ENCODE assay signal across 1 cellular context in the genomic region with DNA sequence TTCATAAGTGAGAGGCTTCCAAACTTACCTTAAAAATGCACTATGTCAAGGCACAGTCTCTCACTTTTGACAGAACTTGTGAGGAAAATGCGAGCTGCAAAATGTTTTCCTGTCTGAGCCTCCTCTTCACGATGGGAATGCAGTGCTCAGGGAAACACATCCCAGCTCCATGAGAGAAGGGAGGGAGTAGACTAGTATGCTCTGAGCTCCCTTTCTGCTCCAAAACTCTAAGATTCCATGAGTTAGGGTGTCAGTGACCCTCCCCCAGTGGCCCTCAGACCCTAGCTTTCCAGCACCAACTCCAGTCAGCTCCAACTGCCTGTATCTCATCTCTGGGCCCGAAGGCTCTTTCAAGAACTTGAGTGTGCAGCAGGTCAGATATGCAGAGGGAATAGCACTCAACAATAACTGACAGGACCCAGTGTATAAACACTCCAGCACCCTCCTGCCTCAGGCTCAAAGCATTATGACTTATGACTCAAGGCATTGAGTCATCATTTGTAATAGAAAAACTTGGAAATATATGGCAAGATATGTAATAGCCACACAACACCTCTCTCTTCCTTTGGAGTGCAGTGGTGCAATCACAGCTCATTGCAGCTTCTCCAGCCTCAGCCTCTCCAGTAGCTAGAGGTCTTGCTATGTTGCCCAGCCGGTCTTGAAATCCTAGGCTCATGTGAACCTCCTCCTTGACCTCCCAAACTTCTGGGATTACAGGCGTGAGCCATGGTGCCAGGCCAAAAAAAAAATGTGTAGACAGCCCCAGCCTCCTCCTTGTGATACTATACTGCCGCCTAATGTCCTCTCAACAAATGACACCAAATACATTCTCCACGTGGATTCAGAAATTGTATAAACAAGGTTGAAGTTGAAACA.
TF ChIP-seq lines count a peak whose summit lies in the region.

No MANE protein-coding gene starts in this region.

TF ChIP-seq in K562, 482 proteins besides CTCF, POLR2A, EP300 and RAD21:
- TF ChIP-seq EWSR1 (IDR thresholded peaks at IDR 0.05; ENCODE audit: borderline replicate concordance, low read depth, partially characterized antibody) (no peak), FOSL1 (tag; conservative IDR thresholded peaks at IDR 0.05) (peak; percentile 89), SMC3 (conservative IDR thresholded peaks at IDR 0.05; ENCODE audit: insufficient read depth, low read depth, low read length) (peak; percentile 59; the same call in 1 of the 2 replicates), ZNF384 (IDR thresholded peaks at IDR 0.05; ENCODE audit: low read depth, low read length) (peak; percentile 81), MYC (IDR thresholded peaks at IDR 0.05; ENCODE audit: low read depth, low read length) (peak; percentile 58), MYC (CRISPR knock-in tag; IDR thresholded peaks at IDR 0.05; ENCODE audit: borderline replicate concordance, low read depth) (no peak), ATF3 (IDR thresholded peaks at IDR 0.05) (peak; percentile 59; the same call in 1 of the 2 replicates), ATF3 (CRISPR knock-in tag; conservative IDR thresholded peaks at IDR 0.05) (no peak), L3MBTL2 (IDR thresholded peaks at IDR 0.05) (0 out of 2 replicates have a peak, but pooled peaks have one; percentile 14), CEBPG (CRISPR knock-in tag; IDR thresholded peaks at IDR 0.05) (no peak), CEBPG (tag; conservative IDR thresholded peaks at IDR 0.05 in 1 of 2, IDR thresholded peaks at IDR 0.05 in 1 of 2) (peak in 1 of 2 experiments; percentile 58; a peak in 2 of 4 replicates), JUN (IDR thresholded peaks at IDR 0.05; ENCODE audit: borderline replicate concordance, low read depth, low read length) (peak; percentile 4; the same call in 1 of the 2 replicates), JUN (CRISPR knock-in tag; IDR thresholded peaks at IDR 0.05; ENCODE audit: borderline replicate concordance) (no peak), FOXK2 (conservative IDR thresholded peaks at IDR 0.05 in 1 of 2, IDR thresholded peaks at IDR 0.05 in 1 of 2; ENCODE audit: low read depth in 2 of 2) (peak; percentile 95 to 96; a peak in 3 of 4 replicates), ZNF140 (CRISPR knock-in tag; IDR thresholded peaks at IDR 0.05) (no peak)
- TF ChIP-seq, protein P1, sequence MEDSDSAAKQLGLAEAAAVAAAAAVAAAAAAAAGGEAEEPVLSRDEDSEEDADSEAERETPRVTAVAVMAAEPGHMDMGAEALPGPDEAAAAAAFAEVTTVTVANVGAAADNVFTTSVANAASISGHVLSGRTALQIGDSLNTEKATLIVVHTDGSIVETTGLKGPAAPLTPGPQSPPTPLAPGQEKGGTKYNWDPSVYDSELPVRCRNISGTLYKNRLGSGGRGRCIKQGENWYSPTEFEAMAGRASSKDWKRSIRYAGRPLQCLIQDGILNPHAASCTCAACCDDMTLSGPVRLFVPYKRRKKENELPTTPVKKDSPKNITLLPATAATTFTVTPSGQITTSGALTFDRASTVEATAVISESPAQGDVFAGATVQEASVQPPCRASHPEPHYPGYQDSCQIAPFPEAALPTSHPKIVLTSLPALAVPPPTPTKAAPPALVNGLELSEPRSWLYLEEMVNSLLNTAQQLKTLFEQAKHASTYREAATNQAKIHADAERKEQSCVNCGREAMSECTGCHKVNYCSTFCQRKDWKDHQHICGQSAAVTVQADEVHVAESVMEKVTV (CRISPR knock-in tag; IDR thresholded peaks at IDR 0.05) = peak; percentile 18; the same call in 1 of the 2 replicates
- TF ChIP-seq, protein P2, sequence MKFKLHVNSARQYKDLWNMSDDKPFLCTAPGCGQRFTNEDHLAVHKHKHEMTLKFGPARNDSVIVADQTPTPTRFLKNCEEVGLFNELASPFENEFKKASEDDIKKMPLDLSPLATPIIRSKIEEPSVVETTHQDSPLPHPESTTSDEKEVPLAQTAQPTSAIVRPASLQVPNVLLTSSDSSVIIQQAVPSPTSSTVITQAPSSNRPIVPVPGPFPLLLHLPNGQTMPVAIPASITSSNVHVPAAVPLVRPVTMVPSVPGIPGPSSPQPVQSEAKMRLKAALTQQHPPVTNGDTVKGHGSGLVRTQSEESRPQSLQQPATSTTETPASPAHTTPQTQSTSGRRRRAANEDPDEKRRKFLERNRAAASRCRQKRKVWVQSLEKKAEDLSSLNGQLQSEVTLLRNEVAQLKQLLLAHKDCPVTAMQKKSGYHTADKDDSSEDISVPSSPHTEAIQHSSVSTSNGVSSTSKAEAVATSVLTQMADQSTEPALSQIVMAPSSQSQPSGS (CRISPR knock-in tag; IDR thresholded peaks at IDR 0.05) = no peak
- TF ChIP-seq, protein P3, sequence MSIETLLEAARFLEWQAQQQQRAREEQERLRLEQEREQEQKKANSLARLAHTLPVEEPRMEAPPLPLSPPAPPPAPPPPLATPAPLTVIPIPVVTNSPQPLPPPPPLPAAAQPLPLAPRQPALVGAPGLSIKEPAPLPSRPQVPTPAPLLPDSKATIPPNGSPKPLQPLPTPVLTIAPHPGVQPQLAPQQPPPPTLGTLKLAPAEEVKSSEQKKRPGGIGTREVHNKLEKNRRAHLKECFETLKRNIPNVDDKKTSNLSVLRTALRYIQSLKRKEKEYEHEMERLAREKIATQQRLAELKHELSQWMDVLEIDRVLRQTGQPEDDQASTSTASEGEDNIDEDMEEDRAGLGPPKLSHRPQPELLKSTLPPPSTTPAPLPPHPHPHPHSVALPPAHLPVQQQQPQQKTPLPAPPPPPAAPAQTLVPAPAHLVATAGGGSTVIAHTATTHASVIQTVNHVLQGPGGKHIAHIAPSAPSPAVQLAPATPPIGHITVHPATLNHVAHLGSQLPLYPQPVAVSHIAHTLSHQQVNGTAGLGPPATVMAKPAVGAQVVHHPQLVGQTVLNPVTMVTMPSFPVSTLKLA (conservative IDR thresholded peaks at IDR 0.05) = peak; percentile 92 to 93; a peak in 3 of 4 replicates
TF ChIP-seq in K562: peak in this region for 11.
